1 cellular context compared by ENCODE assay signal in genomic region chr15:48177383-48177874, GRCh38.
TF ChIP-seq lines count a peak whose summit lies in the region.

No MANE protein-coding gene starts in this region.

TF ChIP-seq in H1, 55 proteins besides CTCF, POLR2A, EP300 and RAD21:
- TF ChIP-seq TEAD4 (IDR thresholded peaks at IDR 0.05; ENCODE audit: low read depth, low read length) (no peak), KDM5A (IDR thresholded peaks at IDR 0.05; ENCODE audit: low read length) (no peak), JUND (IDR thresholded peaks at IDR 0.05; ENCODE audit: low read length) (peak; percentile 79; the same call in 1 of the 2 replicates)
TF ChIP-seq in H1: peak in this region for 1.
